ENCODE assay signal across 9 cellular contexts in genomic region chr1:234619794-234620247, GRCh38. TPM values are rescaled to one million over a fixed set of nuclear protein-coding genes. Genes with fewer than 3 reads are reported as not detected.
A peak's percentile ranks its signal among the peaks of the same experiment; 100 is the strongest.
DNase-seq lines count a peak whose midpoint lies in the region; FAIRE-seq and TF ChIP-seq lines count a peak whose summit lies in the region.
"Had no signal": no experiment of that assay in that cellular context is flagged by ENCODE, and none has a peak within 500 bp of the region (broad histone marks: within the 10 kb centered on the region; RNA-seq: fewer than 3 reads in every experiment).

No MANE protein-coding gene starts in this region.

- no peaks in the 10 kb centered on the region for H3K9me3 ChIP-seq in adipocyte (ENCODE audit: control insufficient read depth, low read length)
- H3K9me3 ChIP-seq in mucosa of rectum (ENCODE audit: control insufficient read depth in 2 of 2, low read length in 2 of 2) = no peaks in the 10 kb centered on the region
- H3K9me3 ChIP-seq in BE2C = no peaks in the 10 kb centered on the region

- TF ChIP-seq CTCF in D721Med (IDR thresholded peaks at IDR 0.05; ENCODE audit: insufficient read depth, missing control alignments) (no peak), BE2C (IDR thresholded peaks at IDR 0.05; ENCODE audit: low read depth, low read length) (no peak)

- H3K27me3 ChIP-seq in adipocyte (replicated peaks; ENCODE audit: control insufficient read depth, insufficient read depth, low read length) (no peaks in the 10 kb centered on the region), mucosa of rectum (ENCODE audit: control insufficient read depth in 2 of 2, insufficient read depth in 2 of 2, low read length in 2 of 2) (no peaks in the 10 kb centered on the region), BE2C (no peaks in the 10 kb centered on the region)

- peak overlapping the region; percentile 64 to 65 for H3K27ac ChIP-seq in mucosa of rectum (ENCODE audit: low read depth in 2 of 2, low read length in 2 of 2)
- H3K27ac ChIP-seq: HL-60 had no signal

- H3K4me1 ChIP-seq in adipocyte (ENCODE audit: control insufficient read depth, insufficient read depth, low read length) = peaks cover 76% of the 10 kb centered on the region
- peaks cover 22 to 51% of the 10 kb centered on the region in 2 donors for H3K4me1 ChIP-seq in mucosa of rectum (ENCODE audit: control insufficient read depth in 2 of 2, insufficient read depth in 2 of 2, low read length in 2 of 2)
- H3K4me1 ChIP-seq in BE2C = peaks cover 15% of the 10 kb centered on the region

- H3K9ac ChIP-seq in adipocyte (ENCODE audit: low read length) (peak overlapping the region; percentile 85), mucosa of rectum (ENCODE audit: low read depth in 1 of 2, low read length in 2 of 2) (peak overlapping the region in 1 of 2 donors; percentile 33)

- FAIRE-seq in D721Med (lab: Jason Lieb, UNC) = peak; percentile 96

- DNase-seq in D721Med (ENCODE audit: insufficient read length, low spot score) (no peak), NCI-H2029 treated with DMSO at 0.1 percent for 48 hours (lab: John Stamatoyannopoulos, UW) (peak; percentile 65), adipocyte (ENCODE audit: low read depth) (peak; percentile 18), SKM-1 (lab: John Stamatoyannopoulos, UW; ENCODE audit: unreplicated experiment) (no peak), mucosa of gallbladder (ENCODE audit: low spot score) (no peak), BE2C (no peak)
- no peak for DNase-seq in activated effector memory CD4-positive, alpha-beta T cell treated with anti-CD3 and anti-CD28 coated beads, Interleukin-2, amount 50 U/mL, for 16 hours

- H3K4me3 ChIP-seq in adipocyte (ENCODE audit: low read length) (peak overlapping the region; percentile 47), mucosa of rectum (ENCODE audit: low read length in 2 of 2) (no peak overlapping the region), BE2C (ENCODE audit: low read depth, low read length) (no peak overlapping the region)

- H3K36me3 ChIP-seq in adipocyte (ENCODE audit: control insufficient read depth, insufficient read depth, low read length, severe bottlenecking) (no peaks in the 10 kb centered on the region), mucosa of rectum (ENCODE audit: control insufficient read depth in 2 of 2, insufficient read depth in 2 of 2, low read length in 2 of 2) (no peaks in the 10 kb centered on the region), BE2C (no peaks in the 10 kb centered on the region)

RNA-seq across cellular contexts. Expression of gene IRF2BP2, which starts 9.8 kb away (rescaled TPM):
- total RNA-seq in mucosa of gallbladder = 231 TPM
- 199 TPM for polyA plus RNA-seq in BE2C (2012; ENCODE audit: insufficient read depth, insufficient read length, low read depth)

Comparison
In these comparisons a context has a peak if more than half of its experiments do, and no peak if none do; other contexts are left out.
1. DNase-seq: peak in NCI-H2029 treated with DMSO at 0.1 percent for 48 hours (single experiment) and adipocyte (single experiment); none in D721Med (single experiment), activated effector memory CD4-positive, alpha-beta T cell treated with anti-CD3 and anti-CD28 coated beads, Interleukin-2, amount 50 U/mL, for 16 hours (single experiment), SKM-1 (single experiment), mucosa of gallbladder (single experiment) and BE2C (single experiment).